In the genomic region with DNA sequence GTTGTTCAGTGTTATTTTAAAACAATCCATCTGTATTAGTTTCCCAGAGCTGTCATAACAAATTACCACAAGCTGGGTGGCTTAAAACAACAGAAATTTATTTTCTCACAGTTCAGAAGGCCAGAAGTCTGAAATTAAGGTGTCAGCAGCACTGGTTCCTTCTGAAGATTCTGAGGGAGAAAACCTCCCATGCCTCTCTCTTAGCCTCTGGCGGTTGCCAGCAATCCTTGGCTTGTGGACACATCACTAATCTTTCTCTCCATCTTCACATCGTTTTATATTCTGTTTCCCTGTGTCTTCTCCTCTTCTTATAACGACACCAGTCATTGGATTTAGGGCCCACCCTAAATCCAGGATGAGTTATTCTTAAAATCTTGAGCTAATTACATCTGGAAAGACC, we compare ENCODE assay signal across 30 cellular contexts.
"Had no signal": no experiment of that assay in that cellular context is flagged by ENCODE, and none has a peak within 500 bp of the region (broad histone marks: within the 10 kb centered on the region; RNA-seq: fewer than 3 reads in every experiment).

No MANE protein-coding gene starts in this region.

- H3K9me3 Mint-ChIP-seq: activated CD4-positive, alpha-beta T cell treated with anti-CD3 and anti-CD28 coated beads, Interleukin-2, amount 10 ng/mL, durations not matched to agents 7 days and 5 days; activated naive CD4-positive, alpha-beta T cell treated with anti-CD3 and anti-CD28 coated beads for 36 hours; activated naive CD8-positive, alpha-beta T cell treated with anti-CD3 and anti-CD28 coated beads, Interleukin-2, amount 50 U/mL, for 24 hours; activated T-cell treated with anti-CD3 and anti-CD28 coated beads, Interleukin-2, amount 50 U/mL, for 24 hours; activated T-helper 2 cell treated with anti-CD3 and anti-CD28 coated beads, Interferon-gamma antibody, Interleukin-2, Interleukin-4, amounts not matched to agents 10 μg/mL and 5 μg/mL and 100 μg/mL, durations not matched to agents 14 hours and 24 hours and 36 hours; T-helper 2 cell treated with Interferon-gamma antibody and Interleukin-4, amounts not matched to agents 5 μg/mL and 100 μg/mL, for 36 hours had no signal

- H3K36me3 Mint-ChIP-seq: activated naive CD8-positive, alpha-beta T cell; brain had no signal

- H3K4me3 ChIP-seq: SJSA1 had no signal

- ATAC-seq: activated CD4-positive, alpha-beta T cell treated with anti-CD3 and anti-CD28 coated beads for 36 hours; activated CD8-positive, alpha-beta T cell treated with anti-CD3 and anti-CD28 coated beads, Interleukin-2, amount 10 ng/mL, durations not matched to agents 7 days and 5 days; activated naive CD8-positive, alpha-beta T cell treated with anti-CD3 and anti-CD28 coated beads, Interleukin-2, amount 50 U/mL, for 24 hours; Panc1 had no signal

- H3K27ac Mint-ChIP-seq: activated CD4-positive, alpha-beta T cell treated with anti-CD3 and anti-CD28 coated beads for 36 hours; activated CD4-positive, alpha-beta T cell treated with anti-CD3 and anti-CD28 coated beads, Interleukin-2, amount 10 ng/mL, durations not matched to agents 7 days and 5 days; activated CD8-positive, alpha-beta T cell treated with anti-CD3 and anti-CD28 coated beads, Interleukin-2, amount 10 ng/mL, durations not matched to agents 7 days and 5 days; activated naive CD4-positive, alpha-beta T cell treated with anti-CD3 and anti-CD28 coated beads for 36 hours; activated naive CD8-positive, alpha-beta T cell; activated naive CD8-positive, alpha-beta T cell treated with anti-CD3 and anti-CD28 coated beads, Interleukin-2, amount 50 U/mL, for 24 hours; activated T-cell treated with anti-CD3 and anti-CD28 coated beads, Interleukin-2, amount 50 U/mL, for 24 hours; activated T-helper 2 cell treated with anti-CD3 and anti-CD28 coated beads, Interferon-gamma antibody, Interleukin-2, Interleukin-4, amounts not matched to agents 10 μg/mL and 5 μg/mL and 100 μg/mL, durations not matched to agents 14 hours and 24 hours and 36 hours; T-helper 1 cell treated with Interleukin-12 subunit alpha and Interleukin-12 subunit beta and Interleukin-4 antibody, amounts not matched to agents 30 μg/mL and 1 μg/mL, for 36 hours; T-helper 2 cell treated with Interferon-gamma antibody and Interleukin-4, amounts not matched to agents 5 μg/mL and 100 μg/mL, for 36 hours had no signal

- H3K9me2 ChIP-seq: SK-N-SH had no signal

- H3K27ac ChIP-seq: SJSA1 had no signal

- DNase-seq: activated CD4-positive, alpha-beta T cell treated with anti-CD3 and anti-CD28 coated beads for 36 hours; activated CD4-positive, alpha-beta T cell treated with anti-CD3 and anti-CD28 coated beads, Interleukin-2, amount 10 ng/mL, durations not matched to agents 7 days and 5 days; activated CD4-positive, alpha-beta T cell treated with anti-CD3 and anti-CD28 coated beads, Interleukin-2, amount 50 U/mL, for 48 hours; activated CD8-positive, alpha-beta T cell treated with anti-CD3 and anti-CD28 coated beads, Interleukin-2, amount 10 ng/mL, durations not matched to agents 7 days and 5 days; activated gamma-delta T cell; activated naive CD4-positive, alpha-beta T cell treated with anti-CD3 and anti-CD28 coated beads for 36 hours; activated naive CD8-positive, alpha-beta T cell treated with anti-CD3 and anti-CD28 coated beads, Interleukin-2, amount 50 U/mL, for 24 hours; activated T-cell treated with anti-CD3 and anti-CD28 coated beads, Interleukin-2, amount 50 U/mL, for 24 hours; anterior cingulate cortex; caudate nucleus; cerebellar nuclear complex; NCI-H1105; NCI-H1417 treated with DMSO at 0.1 percent for 48 hours; NCI-H187 treated with DMSO at 0.1 percent for 48 hours; NCI-H2081; NCI-H2171 treated with DMSO at 0.1 percent for 48 hours; NCI-H2227 treated with DMSO at 0.1 percent for 48 hours; NCI-H446; NCI-H510A treated with DMSO at 0.1 percent for 48 hours; NCI-H526 treated with DMSO at 0.1 percent for 48 hours; NK-92 treated with Interleukin-12 subunit alpha and Interleukin-12 subunit beta, amount 100 ng/mL, for 24 hours; SHP77 treated with DMSO at 0.1 percent for 48 hours; SK-N-SH had no signal

- H3K4me1 Mint-ChIP-seq: activated CD4-positive, alpha-beta T cell treated with anti-CD3 and anti-CD28 coated beads for 36 hours; brain had no signal

- H3K9ac ChIP-seq: SK-N-SH had no signal

- H3K9me3 ChIP-seq: SK-N-SH had no signal

- H3K36me3 ChIP-seq: SJSA1 had no signal

- H3K27me3 ChIP-seq: SJSA1 had no signal

- H3K4me2 ChIP-seq: SK-N-SH had no signal

- H3K4me3 Mint-ChIP-seq: activated CD4-positive, alpha-beta T cell treated with anti-CD3 and anti-CD28 coated beads for 36 hours; activated CD4-positive, alpha-beta T cell treated with anti-CD3 and anti-CD28 coated beads, Interleukin-2, amount 10 ng/mL, durations not matched to agents 7 days and 5 days; activated CD8-positive, alpha-beta T cell treated with anti-CD3 and anti-CD28 coated beads, Interleukin-2, amount 10 ng/mL, durations not matched to agents 7 days and 5 days; activated naive CD4-positive, alpha-beta T cell treated with anti-CD3 and anti-CD28 coated beads for 36 hours; activated naive CD8-positive, alpha-beta T cell; activated naive CD8-positive, alpha-beta T cell treated with anti-CD3 and anti-CD28 coated beads, Interleukin-2, amount 50 U/mL, for 24 hours; activated T-cell treated with anti-CD3 and anti-CD28 coated beads, Interleukin-2, amount 50 U/mL, for 24 hours; brain; T-helper 1 cell treated with Interleukin-12 subunit alpha and Interleukin-12 subunit beta and Interleukin-4 antibody, amounts not matched to agents 30 μg/mL and 1 μg/mL, for 36 hours; T-helper 2 cell treated with Interferon-gamma antibody and Interleukin-4, amounts not matched to agents 5 μg/mL and 100 μg/mL, for 36 hours had no signal
